1 cellular context compared by ENCODE assay signal in genomic region chr16:69190598-69190997, GRCh38.
TF ChIP-seq lines count a peak whose summit lies in the region.

No MANE protein-coding gene starts in this region.

TF ChIP-seq in WTC11, 78 proteins besides CTCF, POLR2A, EP300 and RAD21 (continued from another document):
- TF ChIP-seq ERG (CRISPR knock-in tag; IDR thresholded peaks at IDR 0.05) (no peak), E2F1 (CRISPR knock-in tag; IDR thresholded peaks at IDR 0.05) (no peak), ZNF512 (CRISPR knock-in tag; IDR thresholded peaks at IDR 0.05; ENCODE audit: borderline replicate concordance) (no peak), SP1 (CRISPR knock-in tag; conservative IDR thresholded peaks at IDR 0.05) (no peak), STAT6 (CRISPR knock-in tag; conservative IDR thresholded peaks at IDR 0.05; ENCODE audit: low read depth) (no peak), E2F4 (CRISPR knock-in tag; IDR thresholded peaks at IDR 0.05; ENCODE audit: borderline replicate concordance, low read depth) (no peak), JAZF1 (CRISPR knock-in tag; IDR thresholded peaks at IDR 0.05) (no peak), GTF2I (CRISPR knock-in tag; conservative IDR thresholded peaks at IDR 0.05) (no peak), ZNF121 (CRISPR knock-in tag; IDR thresholded peaks at IDR 0.05) (no peak), FOXP1 (CRISPR knock-in tag; IDR thresholded peaks at IDR 0.05; ENCODE audit: borderline replicate concordance) (no peak), TEAD1 (CRISPR knock-in tag; IDR thresholded peaks at IDR 0.05) (no peak), OVOL2 (CRISPR knock-in tag; IDR thresholded peaks at IDR 0.05; ENCODE audit: borderline replicate concordance) (no peak), CBFB (CRISPR knock-in tag; IDR thresholded peaks at IDR 0.05; ENCODE audit: low read depth) (no peak), ZMAT4 (CRISPR knock-in tag; IDR thresholded peaks at IDR 0.05) (no peak)
